Comparison of ENCODE assay signal across 9 cellular contexts in the genomic region with DNA sequence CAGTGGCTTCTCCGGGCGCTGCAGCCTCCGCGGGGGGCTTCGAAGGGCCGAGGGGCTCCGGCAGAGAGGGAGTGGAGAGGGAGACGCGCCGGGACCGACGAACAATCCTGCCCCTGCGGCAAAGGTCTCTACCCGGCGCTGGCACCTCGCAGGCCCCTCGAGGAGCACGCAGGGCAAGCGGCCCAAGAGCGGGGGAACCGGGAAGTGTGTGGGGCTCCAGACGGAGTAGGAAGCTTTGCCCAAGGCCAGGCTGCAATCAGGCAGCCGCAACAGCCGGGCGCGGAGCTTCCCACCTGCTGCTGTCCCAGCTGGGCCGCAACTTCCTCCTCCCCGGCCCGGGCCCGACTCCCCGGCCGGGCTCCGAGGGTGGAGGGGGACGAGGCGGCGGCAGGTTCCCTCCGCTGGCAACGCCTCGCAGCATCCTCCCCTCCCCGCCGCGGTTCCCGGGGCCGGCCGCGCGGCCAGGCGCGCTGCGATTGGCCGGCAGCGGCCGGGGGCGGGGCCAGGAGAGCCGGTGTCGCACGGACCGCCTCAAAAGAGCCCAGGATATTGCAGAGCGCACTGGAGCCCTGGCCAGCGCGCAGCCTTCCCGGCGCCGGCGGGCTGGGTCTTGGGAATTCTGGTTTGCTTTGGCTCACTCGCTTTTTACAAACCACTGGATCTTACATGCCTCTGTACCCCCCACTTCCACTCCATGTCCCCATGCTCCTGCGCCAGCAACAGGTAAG. TPM values are rescaled to one million over a fixed set of nuclear protein-coding genes. Genes with fewer than 3 reads are reported as not detected.
A peak's percentile ranks its signal among the peaks of the same experiment; 100 is the strongest.
DNase-seq lines count a peak whose midpoint lies in the region; ATAC-seq, FAIRE-seq and TF ChIP-seq lines count a peak whose summit lies in the region.
"Had no signal": no experiment of that assay in that cellular context is flagged by ENCODE, and none has a peak within 500 bp of the region (broad histone marks: within the 10 kb centered on the region; RNA-seq: fewer than 3 reads in every experiment).

Gene KCNJ2, plus strand, starts transcription at position 554 of the 728 bp plus-strand sequence. CDS start 5,508 bp downstream, outside the sequence.

- no peaks in the 10 kb centered on the region for H3K9me3 ChIP-seq in adrenal gland (replicated peaks in 1 of 3)
- H3K9me3 ChIP-seq in heart right ventricle = no peaks in the 10 kb centered on the region
- no peaks in the 10 kb centered on the region for H3K9me3 ChIP-seq in pancreas

- TF ChIP-seq CTCF in adrenal gland (IDR thresholded peaks at IDR 0.05) (no peak), heart right ventricle (IDR thresholded peaks at IDR 0.05) (no peak), pancreas (IDR thresholded peaks at IDR 0.05) (no peak)

- WGBS in adrenal gland, 4 donors = 0 to 1% (median 0%) methylated on average over 2 to 67 of the region's 67 CpGs
- WGBS in heart right ventricle, 2 donors = 0% methylated on average over 56 to 67 of the region's 67 CpGs
- WGBS in pancreas, 2 donors = 0% methylated on average over 50 to 67 of the region's 67 CpGs

- DNase-seq in ELF-1 (ENCODE audit: low read depth, low spot score) (peak; percentile 86), KBM-7 (peak; percentile 90), RKO (ENCODE audit: low spot score) (peak; percentile 68), adrenal gland (peak; percentile 83 to 87 (median 86)), heart right ventricle (peak; percentile 88 to 91), pancreas (peak; percentile 84 to 96 (median 91))
- no peak for DNase-seq in central memory CD4-positive, alpha-beta T cell

- TF ChIP-seq POLR2A in adrenal gland (IDR thresholded peaks at IDR 0.05) = peak; percentile 43 to 85

- ATAC-seq in GM21786 (IDR thresholded peaks at IDR 0.05; ENCODE audit: unreplicated experiment) (peak; percentile 82), heart right ventricle (peak; percentile 87 to 97 (median 94)), pancreas (peak; percentile 88 to 96 (median 95))

- intact Hi-C loops in adrenal gland (cut with DNase I) = no loop called here
- intact Hi-C loops in heart right ventricle (cut with DNase I) = loop anchor here in 8 of 10 donors (2.0 to 10.0 kb wide), 8 partner anchors 143 to 600 kb away; no protein-coding TSS in a partner anchor
- intact Hi-C loops in pancreas (cut with DNase I) = loop anchor here in 1 of 3 donors (10.0 kb wide), 1 partner anchor 386 kb away; no protein-coding TSS in a partner anchor

- H3K4me3 ChIP-seq in adrenal gland (peak within 1 kb of the TSS in 3 of 4 donors; percentile 30 to 70 (median 32)), heart right ventricle (peak within 1 kb of the TSS; percentile 62 to 97 (median 78)), pancreas (peak within 1 kb of the TSS; percentile 49 to 66 (median 60))

- peaks cover 6% of the 10 kb centered on the region for H3K27me3 ChIP-seq in adrenal gland
- no peaks in the 10 kb centered on the region for H3K27me3 ChIP-seq in heart right ventricle
- H3K27me3 ChIP-seq in pancreas = no peaks in the 10 kb centered on the region

- FAIRE-seq in pancreas (lab: Jason Lieb, UNC) = no peak
- FAIRE-seq: endometrium had no signal

- no peaks in the 10 kb centered on the region for H3K36me3 ChIP-seq in adrenal gland (replicated peaks in 1 of 2)
- no peaks in the 10 kb centered on the region for H3K36me3 ChIP-seq in heart right ventricle
- H3K36me3 ChIP-seq in pancreas = no peaks in the 10 kb centered on the region

- H3K27ac ChIP-seq in adrenal gland (peak within 1 kb of the TSS in 4 of 5 donors; percentile 57 to 86 (median 72)), heart right ventricle (peak within 1 kb of the TSS; percentile 89 to 98 (median 95)), pancreas (peak within 1 kb of the TSS; percentile 60 to 87 (median 78))

- in situ Hi-C loops in KBM-7 (cut with MboI; ENCODE audit: low pct_unique_long_range_greater_than_20kb, low sequenced_read_pairs) = no loop called here

- H3K4me1 ChIP-seq in adrenal gland (replicated peaks in 1 of 2) = peaks cover 0 to 16% of the 10 kb centered on the region in 2 donors
- peaks cover 0 to 29% (median 14%) of the 10 kb centered on the region in 9 donors for H3K4me1 ChIP-seq in heart right ventricle
- peaks cover 0 to 5% (median 3%) of the 10 kb centered on the region in 3 donors for H3K4me1 ChIP-seq in pancreas

RNA-seq across cellular contexts. Expression of gene KCNJ2, which starts in this region (rescaled TPM):
- 1 to 10 TPM in 7 of 8 donors, under 1 TPM in 1; 0.79 to 3.6 (median 2.2) TPM for total RNA-seq in adrenal gland
- polyA plus RNA-seq in adrenal gland = 1 to 10 TPM in 1 of 3 donors, under 1 TPM in 2; 0.22 to 1.3 (median 0.91) TPM
- 10 to 100 TPM; 16.7 to 76.0 (median 46.8) TPM for total RNA-seq in heart right ventricle
- 10 to 100 TPM in 1 of 2 donors, 1 to 10 TPM in 1; 3.0 to 31.7 TPM for polyA plus RNA-seq in heart right ventricle
- total RNA-seq in pancreas = 1 to 10 TPM in 2 of 6 donors, under 1 TPM in 4; 0.32 to 2.3 (median 0.60) TPM
- under 1 TPM; 0.38 to 0.75 TPM for polyA plus RNA-seq in pancreas

Comparison
In these comparisons a context has a peak if more than half of its experiments do, and no peak if none do; other contexts are left out.
1. intact Hi-C loops: an anchor here in heart right ventricle (2.0 to 10.0 kb wide); none called in adrenal gland.